Comparison of ENCODE assay signal across 1 cellular context in the genomic region with DNA sequence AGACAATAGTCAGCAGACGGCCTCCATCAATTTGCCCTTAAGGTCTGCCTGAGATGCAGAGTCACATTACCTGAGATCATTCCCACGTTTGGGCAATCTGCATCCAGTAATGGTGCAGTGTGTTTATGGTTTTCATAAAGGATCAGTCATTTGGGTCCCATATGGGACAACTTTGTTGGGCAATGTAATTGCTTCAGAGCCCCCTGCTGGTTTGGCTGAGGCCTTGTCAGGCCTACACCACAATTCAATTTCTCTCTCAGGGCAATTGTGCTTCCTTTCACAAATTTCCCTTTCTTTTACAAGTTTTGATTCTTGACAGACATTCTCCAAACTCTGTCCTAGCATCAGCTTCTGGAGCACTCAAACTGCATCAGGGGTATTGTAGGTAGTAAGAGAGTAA.
TF ChIP-seq lines count a peak whose summit lies in the region.

No MANE protein-coding gene starts in this region.

TF ChIP-seq in SK-N-SH, 30 proteins besides CTCF, POLR2A, EP300 and RAD21 (continued from another document):
- TF ChIP-seq, protein P1, sequence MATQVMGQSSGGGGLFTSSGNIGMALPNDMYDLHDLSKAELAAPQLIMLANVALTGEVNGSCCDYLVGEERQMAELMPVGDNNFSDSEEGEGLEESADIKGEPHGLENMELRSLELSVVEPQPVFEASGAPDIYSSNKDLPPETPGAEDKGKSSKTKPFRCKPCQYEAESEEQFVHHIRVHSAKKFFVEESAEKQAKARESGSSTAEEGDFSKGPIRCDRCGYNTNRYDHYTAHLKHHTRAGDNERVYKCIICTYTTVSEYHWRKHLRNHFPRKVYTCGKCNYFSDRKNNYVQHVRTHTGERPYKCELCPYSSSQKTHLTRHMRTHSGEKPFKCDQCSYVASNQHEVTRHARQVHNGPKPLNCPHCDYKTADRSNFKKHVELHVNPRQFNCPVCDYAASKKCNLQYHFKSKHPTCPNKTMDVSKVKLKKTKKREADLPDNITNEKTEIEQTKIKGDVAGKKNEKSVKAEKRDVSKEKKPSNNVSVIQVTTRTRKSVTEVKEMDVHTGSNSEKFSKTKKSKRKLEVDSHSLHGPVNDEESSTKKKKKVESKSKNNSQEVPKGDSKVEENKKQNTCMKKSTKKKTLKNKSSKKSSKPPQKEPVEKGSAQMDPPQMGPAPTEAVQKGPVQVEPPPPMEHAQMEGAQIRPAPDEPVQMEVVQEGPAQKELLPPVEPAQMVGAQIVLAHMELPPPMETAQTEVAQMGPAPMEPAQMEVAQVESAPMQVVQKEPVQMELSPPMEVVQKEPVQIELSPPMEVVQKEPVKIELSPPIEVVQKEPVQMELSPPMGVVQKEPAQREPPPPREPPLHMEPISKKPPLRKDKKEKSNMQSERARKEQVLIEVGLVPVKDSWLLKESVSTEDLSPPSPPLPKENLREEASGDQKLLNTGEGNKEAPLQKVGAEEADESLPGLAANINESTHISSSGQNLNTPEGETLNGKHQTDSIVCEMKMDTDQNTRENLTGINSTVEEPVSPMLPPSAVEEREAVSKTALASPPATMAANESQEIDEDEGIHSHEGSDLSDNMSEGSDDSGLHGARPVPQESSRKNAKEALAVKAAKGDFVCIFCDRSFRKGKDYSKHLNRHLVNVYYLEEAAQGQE (IDR thresholded peaks at IDR 0.05; ENCODE audit: low read depth, low read length) = no peak
- TF ChIP-seq, protein P2, sequence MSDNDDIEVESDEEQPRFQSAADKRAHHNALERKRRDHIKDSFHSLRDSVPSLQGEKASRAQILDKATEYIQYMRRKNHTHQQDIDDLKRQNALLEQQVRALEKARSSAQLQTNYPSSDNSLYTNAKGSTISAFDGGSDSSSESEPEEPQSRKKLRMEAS (IDR thresholded peaks at IDR 0.05; ENCODE audit: low read depth) = no peak
- TF ChIP-seq GABPA (IDR thresholded peaks at IDR 0.05; ENCODE audit: low read depth) = no peak
